15 cellular contexts compared by ENCODE assay signal in the genomic region with DNA sequence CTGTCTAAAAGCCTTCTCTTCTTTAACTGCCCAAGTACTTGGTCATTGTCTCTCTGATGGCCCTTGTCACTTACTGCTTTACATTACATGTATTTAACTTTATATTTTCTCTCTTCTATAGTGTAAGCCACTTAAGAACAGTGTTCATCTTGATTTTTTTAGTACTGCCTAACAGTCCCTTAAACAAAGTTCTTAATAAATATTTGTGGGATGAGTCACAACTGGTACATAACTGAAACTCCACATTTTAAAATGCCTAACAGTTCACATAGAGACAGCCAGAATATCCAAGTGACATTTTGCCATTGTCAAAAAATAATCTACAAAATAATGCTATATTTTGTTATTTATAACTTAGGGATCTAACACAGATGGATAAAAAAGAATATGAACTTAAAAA.
DNase-seq lines count a peak whose midpoint lies in the region; ATAC-seq, FAIRE-seq and TF ChIP-seq lines count a peak whose summit lies in the region.
"Had no signal": no experiment of that assay in that cellular context is flagged by ENCODE, and none has a peak within 500 bp of the region (broad histone marks: within the 10 kb centered on the region; RNA-seq: fewer than 3 reads in every experiment).

No MANE protein-coding gene starts in this region.

- H3K4me3 ChIP-seq in astrocyte (ENCODE audit: insufficient read depth, low read depth, low read length) (no peak overlapping the region), H7 (ENCODE audit: insufficient read depth, low read depth, low read length) (no peak overlapping the region)
- H3K4me3 ChIP-seq: prostate gland had no signal

- TF ChIP-seq CTCF in HFFc6 (IDR thresholded peaks at IDR 0.05) (no peak), astrocyte (IDR thresholded peaks at IDR 0.05; ENCODE audit: insufficient read depth, low read depth, low read length) (no peak)

- no peaks in the 10 kb centered on the region for H3K36me3 ChIP-seq in astrocyte (ENCODE audit: insufficient read depth, low read length)
- no peaks in the 10 kb centered on the region for H3K36me3 ChIP-seq in H7 (replicated peaks; ENCODE audit: control insufficient read depth, insufficient read depth, low read length)
- H3K36me3 ChIP-seq: prostate gland had no signal

- no peak overlapping the region for H2AFZ ChIP-seq in astrocyte (ENCODE audit: low read depth, low read length)

- peak; percentile 91 for FAIRE-seq in astrocyte (lab: Jason Lieb, UNC)

- no peaks in the 10 kb centered on the region for H3K27me3 Mint-ChIP-seq in HFFc6 (ENCODE audit: insufficient read depth)
- H3K27me3 Mint-ChIP-seq in astrocyte (ENCODE audit: low read depth, unreplicated experiment): no peaks in the 10 kb centered on the region

- no peak for ATAC-seq in GM21360 (IDR thresholded peaks at IDR 0.05; ENCODE audit: unreplicated experiment)
- ATAC-seq: left colon, WTC11 had no signal

- H3K9ac ChIP-seq in astrocyte (ENCODE audit: low read length): no peak overlapping the region

- H3K4me1 Mint-ChIP-seq in HFFc6 (ENCODE audit: low read depth): peaks cover 41% of the 10 kb centered on the region
- H3K4me1 Mint-ChIP-seq in astrocyte (ENCODE audit: low read depth, unreplicated experiment): peaks cover 22% of the 10 kb centered on the region
- H3K4me1 Mint-ChIP-seq: WTC11 had no signal

- H3K27ac ChIP-seq in astrocyte (ENCODE audit: low read depth, low read length): no peak overlapping the region
- H3K27ac ChIP-seq: prostate gland had no signal

- peak overlapping the region; percentile 55 for H3K27ac Mint-ChIP-seq in HFFc6
- H3K27ac Mint-ChIP-seq in astrocyte (ENCODE audit: unreplicated experiment): peak overlapping the region; percentile 15
- H3K27ac Mint-ChIP-seq: WTC11 had no signal

- H3K9me3 Mint-ChIP-seq in HFFc6 (no peaks in the 10 kb centered on the region), astrocyte (ENCODE audit: unreplicated experiment) (no peaks in the 10 kb centered on the region)
- H3K9me3 Mint-ChIP-seq: WTC11 had no signal

- H3K9me3 ChIP-seq in astrocyte (ENCODE audit: insufficient read depth, low read depth, low read length): no peaks in the 10 kb centered on the region
- H3K9me3 ChIP-seq: prostate gland had no signal

- peak overlapping the region; percentile 15 for H3K4me2 ChIP-seq in astrocyte (ENCODE audit: low read length)

- H3K4me3 Mint-ChIP-seq in HFFc6 (peak overlapping the region; percentile 50), astrocyte (ENCODE audit: unreplicated experiment) (no peak overlapping the region)
- H3K4me3 Mint-ChIP-seq: WTC11 had no signal

- peaks cover 10% of the 10 kb centered on the region for H3K4me1 ChIP-seq in astrocyte (ENCODE audit: insufficient read depth, low read length)

- DNase-seq in A172 (ENCODE audit: low spot score) (peak; percentile 7), HFFc6 (peak; percentile 59), astrocyte (ENCODE audit: low read depth) (peak; percentile 75), foreskin melanocyte (peak; percentile 56), HUDEP-2 (lab: John Stamatoyannopoulos, UW; ENCODE audit: unreplicated experiment in 76 of 76) (no peak), H7 (no peak)
- no peak for DNase-seq in activated CD4-positive, alpha-beta T cell treated with anti-CD3 and anti-CD28 coated beads for 4 hours
- DNase-seq: GF-D8, left colon, NCI-H2081 treated with DMSO at 0.1 percent for 48 hours, NCI-H526, substantia nigra had no signal

- peaks cover 7% of the 10 kb centered on the region; the same call in 1 of the 2 replicates for H3K36me3 Mint-ChIP-seq in HFFc6 (ENCODE audit: low read depth)
- H3K36me3 Mint-ChIP-seq in astrocyte (ENCODE audit: low read depth, unreplicated experiment): no peaks in the 10 kb centered on the region
- H3K36me3 Mint-ChIP-seq: WTC11 had no signal

- H3K27me3 ChIP-seq in astrocyte (ENCODE audit: insufficient read depth, low read length) (no peaks in the 10 kb centered on the region), H7 (ENCODE audit: control insufficient read depth, insufficient read depth, low read length) (no peaks in the 10 kb centered on the region)

- H3K79me2 ChIP-seq in astrocyte (ENCODE audit: insufficient read depth, low read length): no peaks in the 10 kb centered on the region

- H4K20me1 ChIP-seq in astrocyte (ENCODE audit: insufficient read depth, low read length): no peaks in the 10 kb centered on the region

Comparison
In these comparisons a context has a peak if more than half of its experiments do, and no peak if none do; other contexts are left out.
1. DNase-seq: peak in A172 (single experiment), HFFc6 (single experiment), astrocyte (single experiment) and foreskin melanocyte (single experiment); none in HUDEP-2 (0 of 76), H7 (single experiment) and activated CD4-positive, alpha-beta T cell treated with anti-CD3 and anti-CD28 coated beads for 4 hours (0 of 2).